ENCODE assay signal across 1 cellular context in the genomic region with DNA sequence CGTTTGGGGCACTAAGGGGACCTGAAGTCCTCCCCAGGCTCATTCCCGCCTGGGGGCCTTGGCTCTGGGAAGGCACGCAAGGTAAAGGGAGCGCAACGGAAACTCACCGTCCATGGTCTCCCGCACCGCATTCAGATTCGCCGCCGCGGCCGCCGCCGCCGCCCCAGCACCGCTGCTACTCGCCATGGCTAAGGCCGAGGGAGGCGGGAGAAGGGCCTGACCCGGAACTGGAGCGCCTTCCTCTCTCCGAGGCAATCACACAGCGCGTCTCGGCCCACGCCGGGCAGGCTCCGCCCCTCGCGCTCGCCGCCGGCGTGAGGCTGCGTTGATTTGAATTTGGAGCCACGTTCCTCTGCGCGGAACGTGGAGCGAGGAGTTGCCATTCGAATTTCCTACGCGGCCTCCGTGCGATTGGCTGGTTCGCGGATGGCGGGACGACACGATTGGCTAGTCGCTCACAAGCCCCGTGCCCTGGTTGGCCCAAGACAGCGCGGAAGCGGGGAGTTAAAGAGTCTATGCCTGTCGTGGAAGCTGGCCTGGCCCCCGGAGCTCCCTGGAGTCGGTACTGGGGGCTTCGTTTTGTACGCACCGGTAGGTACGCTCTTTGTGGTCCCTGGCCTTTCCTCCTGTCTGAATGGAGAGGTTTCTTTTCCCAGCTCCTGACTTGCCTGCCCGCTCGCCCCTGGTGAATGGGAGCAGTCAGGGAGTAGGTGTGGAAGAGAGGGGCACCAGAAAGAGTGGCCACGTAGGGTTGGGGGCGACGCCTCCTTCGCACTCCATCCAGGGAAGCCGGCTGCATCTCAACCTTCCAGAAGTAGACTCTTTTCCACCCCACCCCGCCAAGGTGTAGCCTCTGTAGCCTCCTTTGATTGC.
TF ChIP-seq lines count a peak whose summit lies in the region.

A gene (plus strand): TSS at position 507 of the 873 bp plus-strand sequence. CDS start 1,018 bp downstream, outside the sequence.
A gene with protein sequence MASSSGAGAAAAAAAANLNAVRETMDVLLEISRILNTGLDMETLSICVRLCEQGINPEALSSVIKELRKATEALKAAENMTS (minus strand): TSS at position 213 of the 873 bp plus-strand sequence. CDS start 27 bp downstream, at position 186.

TF ChIP-seq in liver, 16 proteins besides CTCF, POLR2A, EP300 and RAD21 (continued from another document):
- TF ChIP-seq, protein P1, sequence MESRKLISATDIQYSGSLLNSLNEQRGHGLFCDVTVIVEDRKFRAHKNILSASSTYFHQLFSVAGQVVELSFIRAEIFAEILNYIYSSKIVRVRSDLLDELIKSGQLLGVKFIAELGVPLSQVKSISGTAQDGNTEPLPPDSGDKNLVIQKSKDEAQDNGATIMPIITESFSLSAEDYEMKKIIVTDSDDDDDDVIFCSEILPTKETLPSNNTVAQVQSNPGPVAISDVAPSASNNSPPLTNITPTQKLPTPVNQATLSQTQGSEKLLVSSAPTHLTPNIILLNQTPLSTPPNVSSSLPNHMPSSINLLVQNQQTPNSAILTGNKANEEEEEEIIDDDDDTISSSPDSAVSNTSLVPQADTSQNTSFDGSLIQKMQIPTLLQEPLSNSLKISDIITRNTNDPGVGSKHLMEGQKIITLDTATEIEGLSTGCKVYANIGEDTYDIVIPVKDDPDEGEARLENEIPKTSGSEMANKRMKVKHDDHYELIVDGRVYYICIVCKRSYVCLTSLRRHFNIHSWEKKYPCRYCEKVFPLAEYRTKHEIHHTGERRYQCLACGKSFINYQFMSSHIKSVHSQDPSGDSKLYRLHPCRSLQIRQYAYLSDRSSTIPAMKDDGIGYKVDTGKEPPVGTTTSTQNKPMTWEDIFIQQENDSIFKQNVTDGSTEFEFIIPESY (IDR thresholded peaks at IDR 0.05) = peak; percentile 86
- TF ChIP-seq, protein P2, sequence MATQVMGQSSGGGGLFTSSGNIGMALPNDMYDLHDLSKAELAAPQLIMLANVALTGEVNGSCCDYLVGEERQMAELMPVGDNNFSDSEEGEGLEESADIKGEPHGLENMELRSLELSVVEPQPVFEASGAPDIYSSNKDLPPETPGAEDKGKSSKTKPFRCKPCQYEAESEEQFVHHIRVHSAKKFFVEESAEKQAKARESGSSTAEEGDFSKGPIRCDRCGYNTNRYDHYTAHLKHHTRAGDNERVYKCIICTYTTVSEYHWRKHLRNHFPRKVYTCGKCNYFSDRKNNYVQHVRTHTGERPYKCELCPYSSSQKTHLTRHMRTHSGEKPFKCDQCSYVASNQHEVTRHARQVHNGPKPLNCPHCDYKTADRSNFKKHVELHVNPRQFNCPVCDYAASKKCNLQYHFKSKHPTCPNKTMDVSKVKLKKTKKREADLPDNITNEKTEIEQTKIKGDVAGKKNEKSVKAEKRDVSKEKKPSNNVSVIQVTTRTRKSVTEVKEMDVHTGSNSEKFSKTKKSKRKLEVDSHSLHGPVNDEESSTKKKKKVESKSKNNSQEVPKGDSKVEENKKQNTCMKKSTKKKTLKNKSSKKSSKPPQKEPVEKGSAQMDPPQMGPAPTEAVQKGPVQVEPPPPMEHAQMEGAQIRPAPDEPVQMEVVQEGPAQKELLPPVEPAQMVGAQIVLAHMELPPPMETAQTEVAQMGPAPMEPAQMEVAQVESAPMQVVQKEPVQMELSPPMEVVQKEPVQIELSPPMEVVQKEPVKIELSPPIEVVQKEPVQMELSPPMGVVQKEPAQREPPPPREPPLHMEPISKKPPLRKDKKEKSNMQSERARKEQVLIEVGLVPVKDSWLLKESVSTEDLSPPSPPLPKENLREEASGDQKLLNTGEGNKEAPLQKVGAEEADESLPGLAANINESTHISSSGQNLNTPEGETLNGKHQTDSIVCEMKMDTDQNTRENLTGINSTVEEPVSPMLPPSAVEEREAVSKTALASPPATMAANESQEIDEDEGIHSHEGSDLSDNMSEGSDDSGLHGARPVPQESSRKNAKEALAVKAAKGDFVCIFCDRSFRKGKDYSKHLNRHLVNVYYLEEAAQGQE (IDR thresholded peaks at IDR 0.05) = peak; percentile 48
- TF ChIP-seq GABPA (IDR thresholded peaks at IDR 0.05 in 1 of 2, conservative IDR thresholded peaks at IDR 0.05 in 1 of 2) (peak in 1 of 2 donors; percentile 91), EGR1 (IDR thresholded peaks at IDR 0.05; ENCODE audit: low read depth in 2 of 2) (peak in 1 of 2 donors; percentile 65), HNF4G (IDR thresholded peaks at IDR 0.05) (no peak), NR2F2 (IDR thresholded peaks at IDR 0.05) (peak; percentile 28), FOXA2 (IDR thresholded peaks at IDR 0.05) (peak; percentile 17), SP1 (IDR thresholded peaks at IDR 0.05) (peak; percentile 87), YY1 (IDR thresholded peaks at IDR 0.05) (peak; percentile 90)
- TF ChIP-seq, protein P3, sequence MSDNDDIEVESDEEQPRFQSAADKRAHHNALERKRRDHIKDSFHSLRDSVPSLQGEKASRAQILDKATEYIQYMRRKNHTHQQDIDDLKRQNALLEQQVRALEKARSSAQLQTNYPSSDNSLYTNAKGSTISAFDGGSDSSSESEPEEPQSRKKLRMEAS (IDR thresholded peaks at IDR 0.05) = peak; percentile 99
